In genomic region chr5:143140492-143141231, GRCh38 we compare ENCODE assay signal across 14 cellular contexts.
DNase-seq lines count a peak whose midpoint lies in the region; ATAC-seq and TF ChIP-seq lines count a peak whose summit lies in the region.
"Had no signal": no experiment of that assay in that cellular context is flagged by ENCODE, and none has a peak within 500 bp of the region (broad histone marks: within the 10 kb centered on the region; RNA-seq: fewer than 3 reads in every experiment).

No MANE protein-coding gene starts in this region.

- peak; percentile 53 for DNase-seq in NCI-H1092 (lab: John Stamatoyannopoulos, UW)
- DNase-seq in NCI-H748 (lab: John Stamatoyannopoulos, UW; ENCODE audit: unreplicated experiment) = peak; percentile 98
- peak; percentile 82 for DNase-seq in left lobe of liver (ENCODE audit: low spot score)
- DNase-seq in activated CD4-positive, alpha-beta T cell treated with anti-CD3 and anti-CD28 coated beads, Interleukin-2, amount 10 ng/mL, durations not matched to agents 24 days and 14 days = no peak
- DNase-seq in MV-4-11 (lab: John Stamatoyannopoulos, UW) = no peak
- no peak for DNase-seq in T-cell
- DNase-seq: activated effector memory CD4-positive, alpha-beta T cell treated with anti-CD3 and anti-CD28 coated beads, Interleukin-2, amount 50 U/mL, for 16 hours; endodermal cell; stimulated activated CD4-positive, alpha-beta T cell treated with anti-CD3 and anti-CD28 coated beads, Interleukin-2, amount 100 ng/mL, for 24 hours had no signal

- CTCF ChIA-PET in T-cell (lab: Charles Lee) = no interaction called here

- ATAC-seq in left lobe of liver (peak; percentile 94), HG03025 (IDR thresholded peaks at IDR 0.05; ENCODE audit: low FRiP score, unreplicated experiment) (no peak), T-cell (replicated peaks in 1 of 4) (no peak)
- ATAC-seq: GM12878 had no signal

- H3K4me1 Mint-ChIP-seq in activated CD4-positive, alpha-beta T cell treated with anti-CD3 and anti-CD28 coated beads, Interleukin-2, amount 10 ng/mL, durations not matched to agents 24 days and 14 days = peaks cover 9% of the 10 kb centered on the region
- peaks cover 0 to 5% (median 0%) of the 10 kb centered on the region in 3 donors for H3K4me1 Mint-ChIP-seq in T-cell

- intact Hi-C loops in activated CD4-positive, alpha-beta T cell treated with anti-CD3 and anti-CD28 coated beads, Interleukin-2, amount 10 ng/mL, durations not matched to agents 24 days and 14 days (cut with micrococcal nuclease) = no loop called here

- H3K4me3 Mint-ChIP-seq in activated CD4-positive, alpha-beta T cell treated with anti-CD3 and anti-CD28 coated beads, Interleukin-2, amount 10 ng/mL, durations not matched to agents 24 days and 14 days = no peak overlapping the region
- no peak overlapping the region for H3K4me3 Mint-ChIP-seq in T-cell
- H3K4me3 Mint-ChIP-seq: brain, endodermal cell, type B pancreatic cell had no signal

- TF ChIP-seq CTCF in C4-2B (conservative IDR thresholded peaks at IDR 0.05) = no peak

- H3K27ac ChIP-seq in C4-2B = peak overlapping the region; percentile 41; the same call in 1 of the 2 replicates

- POLR2A ChIA-PET in T-cell (lab: Charles Lee) = no interaction called here

- peaks cover 8% of the 10 kb centered on the region for H3K36me3 Mint-ChIP-seq in activated CD4-positive, alpha-beta T cell treated with anti-CD3 and anti-CD28 coated beads, Interleukin-2, amount 10 ng/mL, durations not matched to agents 24 days and 14 days (ENCODE audit: low read depth)
- peaks cover 28% of the 10 kb centered on the region for H3K36me3 Mint-ChIP-seq in T-cell
- H3K36me3 Mint-ChIP-seq: brain had no signal

- H3K27ac Mint-ChIP-seq in activated CD4-positive, alpha-beta T cell treated with anti-CD3 and anti-CD28 coated beads, Interleukin-2, amount 10 ng/mL, durations not matched to agents 24 days and 14 days = no peak overlapping the region
- no peak overlapping the region for H3K27ac Mint-ChIP-seq in T-cell
- H3K27ac Mint-ChIP-seq: brain, endodermal cell, type B pancreatic cell had no signal

- H3K27me3 Mint-ChIP-seq in activated CD4-positive, alpha-beta T cell treated with anti-CD3 and anti-CD28 coated beads, Interleukin-2, amount 10 ng/mL, durations not matched to agents 24 days and 14 days = no peaks in the 10 kb centered on the region
- no peaks in the 10 kb centered on the region for H3K27me3 Mint-ChIP-seq in T-cell
- H3K27me3 Mint-ChIP-seq: brain, type B pancreatic cell had no signal

- peaks cover 5% of the 10 kb centered on the region for H3K9me3 Mint-ChIP-seq in activated CD4-positive, alpha-beta T cell treated with anti-CD3 and anti-CD28 coated beads, Interleukin-2, amount 10 ng/mL, durations not matched to agents 24 days and 14 days
- no peaks in the 10 kb centered on the region for H3K9me3 Mint-ChIP-seq in T-cell
- H3K9me3 Mint-ChIP-seq: brain, endodermal cell, type B pancreatic cell had no signal

Comparison
In these comparisons a context has a peak if more than half of its experiments do, and no peak if none do; other contexts are left out.
1. DNase-seq: peak in NCI-H1092 (single experiment), NCI-H748 (single experiment) and left lobe of liver (single experiment); none in activated CD4-positive, alpha-beta T cell treated with anti-CD3 and anti-CD28 coated beads, Interleukin-2, amount 10 ng/mL, durations not matched to agents 24 days and 14 days (single experiment), MV-4-11 (single experiment) and T-cell (0 of 34).